8 cellular contexts compared by ENCODE assay signal in the genomic region with DNA sequence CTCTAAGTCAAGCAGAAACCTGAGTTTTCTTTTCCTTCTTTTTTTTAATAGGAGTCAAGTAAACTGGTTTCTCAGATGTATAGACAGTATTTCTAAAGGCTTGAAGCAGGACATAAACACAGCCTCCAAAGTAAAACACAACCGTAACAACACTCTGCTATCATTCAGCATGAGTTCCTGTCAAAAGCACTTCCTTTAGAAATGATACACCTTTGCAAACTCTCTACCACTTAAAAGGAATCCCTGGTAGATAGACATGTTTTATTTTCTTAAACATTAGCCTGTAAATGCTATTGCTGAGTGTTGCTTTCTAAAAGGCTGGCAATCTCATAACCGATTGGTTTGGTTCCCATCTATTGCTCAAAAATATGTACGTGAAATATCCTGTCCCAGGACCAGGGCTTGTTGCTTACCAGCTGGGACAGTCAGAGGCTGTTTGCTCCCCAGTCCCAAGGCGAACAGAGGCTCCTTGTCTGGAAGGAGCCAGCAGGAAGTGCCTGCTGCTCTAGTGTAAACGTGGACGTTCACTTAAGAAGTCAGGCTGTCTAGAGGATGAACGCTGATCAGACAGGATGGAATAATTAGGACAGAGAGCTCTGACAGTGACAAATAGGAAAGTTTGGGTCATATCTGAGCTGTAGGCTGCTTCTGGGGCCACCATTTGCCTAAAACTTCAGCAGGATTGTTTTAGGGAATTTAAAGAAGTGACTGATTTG.
A peak's percentile ranks its signal among the peaks of the same experiment; 100 is the strongest.
DNase-seq lines count a peak whose midpoint lies in the region; ATAC-seq and TF ChIP-seq lines count a peak whose summit lies in the region.

No MANE protein-coding gene starts in this region.

- TF ChIP-seq RAD21 in liver (IDR thresholded peaks at IDR 0.05), result no peak

- WGBS in liver, result 69% methylated on average over 7 of the region's 7 CpGs
- 33 to 37% methylated on average over 7 of the region's 7 CpGs for WGBS in tibial nerve, 2 donors

- H3K27ac ChIP-seq in liver (ENCODE audit: low read depth in 1 of 2, low read length in 2 of 2) (peak overlapping the region; percentile 21 to 53), tibial nerve (peak overlapping the region in 3 of 4 donors; percentile 2 to 76 (median 28))

- no peaks in the 10 kb centered on the region for H3K27me3 ChIP-seq in liver (ENCODE audit: control insufficient read depth in 4 of 4, insufficient read depth in 4 of 4, low read length in 3 of 4)
- H3K27me3 ChIP-seq in tibial nerve, result no peaks in the 10 kb centered on the region

- TF ChIP-seq POLR2A in tibial nerve (IDR thresholded peaks at IDR 0.05), result no peak

- H3K4me3 ChIP-seq in choroid plexus epithelial cell (ENCODE audit: low read depth, low read length), result no peak overlapping the region
- H3K4me3 ChIP-seq in liver (ENCODE audit: low read depth in 1 of 3, low read length in 3 of 3), result no peak overlapping the region
- H3K4me3 ChIP-seq in tibial nerve, result no peak overlapping the region

- TF ChIP-seq CTCF in choroid plexus epithelial cell (conservative IDR thresholded peaks at IDR 0.05; ENCODE audit: low read depth, low read length), result no peak
- TF ChIP-seq CTCF in liver (IDR thresholded peaks at IDR 0.05; ENCODE audit: low read depth, low read length, missing input control), result no peak
- no peak for TF ChIP-seq CTCF in tibial nerve (IDR thresholded peaks at IDR 0.05)

- no peaks in the 10 kb centered on the region for H3K9me3 ChIP-seq in liver (ENCODE audit: control insufficient read depth in 4 of 4, low read length in 3 of 4)
- no peaks in the 10 kb centered on the region for H3K9me3 ChIP-seq in tibial nerve

- intact Hi-C loops in Right ventricle myocardium inferior (cut with DNase I) (no loop called here), cardiac septum (cut with DNase I) (loop anchor here (5.0 kb wide), 1 partner anchor 177 kb away; no protein-coding TSS in a partner anchor)

- TF ChIP-seq EP300 in tibial nerve (IDR thresholded peaks at IDR 0.05), result no peak

- H3K36me3 ChIP-seq in liver (ENCODE audit: control insufficient read depth in 4 of 4, insufficient read depth in 3 of 4, low read depth in 1 of 4, low read length in 3 of 4) (no peaks in the 10 kb centered on the region), tibial nerve (no peaks in the 10 kb centered on the region)

- ATAC-seq in Right ventricle myocardium inferior (peak; percentile 92), GM18511 (IDR thresholded peaks at IDR 0.05; ENCODE audit: unreplicated experiment) (no peak), GM18873 (IDR thresholded peaks at IDR 0.05; ENCODE audit: low FRiP score, unreplicated experiment) (no peak)

- H3K9ac ChIP-seq in liver (ENCODE audit: low read depth in 1 of 2, low read length in 2 of 2), result no peak overlapping the region

- H3K4me1 ChIP-seq in liver (ENCODE audit: control insufficient read depth in 4 of 4, insufficient read depth in 4 of 4, low read length in 3 of 4) (peaks cover 5 to 20% (median 15%) of the 10 kb centered on the region in 4 donors), tibial nerve (peaks cover 0 to 22% (median 0%) of the 10 kb centered on the region in 4 donors)

- no peak for DNase-seq in Right ventricle myocardium inferior (ENCODE audit: missing footprints)
- no peak for DNase-seq in cardiac septum (ENCODE audit: low spot score)
- DNase-seq in choroid plexus epithelial cell (ENCODE audit: low read depth), result peak; percentile 73
- DNase-seq in tibial nerve (ENCODE audit: low spot score in 2 of 2), result no peak
- DNase-seq in NOMO-1 treated with dmso at 0.1 percent for 144 hours (lab: John Stamatoyannopoulos, UW; ENCODE audit: unreplicated experiment), result no peak

TF ChIP-seq in liver, 16 proteins besides CTCF, POLR2A, EP300 and RAD21:
- TF ChIP-seq JUND (IDR thresholded peaks at IDR 0.05), result no peak
- TF ChIP-seq RXRA (IDR thresholded peaks at IDR 0.05), result no peak
- TF ChIP-seq HNF4A (conservative IDR thresholded peaks at IDR 0.05), result no peak
- TF ChIP-seq NR2F2 (IDR thresholded peaks at IDR 0.05), result no peak
- TF ChIP-seq YY1 (IDR thresholded peaks at IDR 0.05), result no peak
- no peak for TF ChIP-seq GABPA (IDR thresholded peaks at IDR 0.05 in 1 of 2, conservative IDR thresholded peaks at IDR 0.05 in 1 of 2)
- no peak for TF ChIP-seq FOXA2 (IDR thresholded peaks at IDR 0.05)
- TF ChIP-seq, protein P1, sequence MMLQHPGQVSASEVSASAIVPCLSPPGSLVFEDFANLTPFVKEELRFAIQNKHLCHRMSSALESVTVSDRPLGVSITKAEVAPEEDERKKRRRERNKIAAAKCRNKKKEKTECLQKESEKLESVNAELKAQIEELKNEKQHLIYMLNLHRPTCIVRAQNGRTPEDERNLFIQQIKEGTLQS (IDR thresholded peaks at IDR 0.05), result no peak
- TF ChIP-seq MAX (IDR thresholded peaks at IDR 0.05), result no peak
